In genomic region chrX:45322382-45322781, GRCh38 we compare ENCODE assay signal across 8 cellular contexts.
DNase-seq lines count a peak whose midpoint lies in the region; ATAC-seq and TF ChIP-seq lines count a peak whose summit lies in the region.

No MANE protein-coding gene starts in this region.

- no peak overlapping the region for H3K4me3 ChIP-seq in thoracic aorta

- peak; percentile 38 for TF ChIP-seq CTCF in thoracic aorta (IDR thresholded peaks at IDR 0.05)

- H3K27me3 ChIP-seq in thoracic aorta (replicated peaks; ENCODE audit: insufficient read depth), result no peaks in the 10 kb centered on the region

- H3K9me3 ChIP-seq in thoracic aorta, result no peaks in the 10 kb centered on the region

- no peaks in the 10 kb centered on the region for H3K36me3 ChIP-seq in thoracic aorta

- no peaks in the 10 kb centered on the region for H3K4me1 ChIP-seq in thoracic aorta (ENCODE audit: control insufficient read depth in 1 of 2, low read depth in 2 of 2)

- ATAC-seq in thoracic aorta (ENCODE audit: insufficient number of reproducible peaks, low FRiP score, low read depth) (no peak), GM18858 (IDR thresholded peaks at IDR 0.05; ENCODE audit: unreplicated experiment) (no peak), HG02852 (IDR thresholded peaks at IDR 0.05; ENCODE audit: unreplicated experiment) (no peak), HG02870 (IDR thresholded peaks at IDR 0.05; ENCODE audit: unreplicated experiment) (no peak)

- DNase-seq in Daoy (ENCODE audit: low read depth) (peak; percentile 68), Kasumi-1 (lab: John Stamatoyannopoulos, UW) (peak; percentile 35 to 36), astrocyte of the hippocampus (ENCODE audit: low read depth, low spot score) (peak; percentile 87), inferior parietal cortex (ENCODE audit: extremely low spot score) (peak; percentile 66), thoracic aorta (ENCODE audit: low spot score) (no peak)

- H3K27ac ChIP-seq in thoracic aorta, result no peak overlapping the region
